9 cellular contexts compared by ENCODE assay signal in the genomic region with DNA sequence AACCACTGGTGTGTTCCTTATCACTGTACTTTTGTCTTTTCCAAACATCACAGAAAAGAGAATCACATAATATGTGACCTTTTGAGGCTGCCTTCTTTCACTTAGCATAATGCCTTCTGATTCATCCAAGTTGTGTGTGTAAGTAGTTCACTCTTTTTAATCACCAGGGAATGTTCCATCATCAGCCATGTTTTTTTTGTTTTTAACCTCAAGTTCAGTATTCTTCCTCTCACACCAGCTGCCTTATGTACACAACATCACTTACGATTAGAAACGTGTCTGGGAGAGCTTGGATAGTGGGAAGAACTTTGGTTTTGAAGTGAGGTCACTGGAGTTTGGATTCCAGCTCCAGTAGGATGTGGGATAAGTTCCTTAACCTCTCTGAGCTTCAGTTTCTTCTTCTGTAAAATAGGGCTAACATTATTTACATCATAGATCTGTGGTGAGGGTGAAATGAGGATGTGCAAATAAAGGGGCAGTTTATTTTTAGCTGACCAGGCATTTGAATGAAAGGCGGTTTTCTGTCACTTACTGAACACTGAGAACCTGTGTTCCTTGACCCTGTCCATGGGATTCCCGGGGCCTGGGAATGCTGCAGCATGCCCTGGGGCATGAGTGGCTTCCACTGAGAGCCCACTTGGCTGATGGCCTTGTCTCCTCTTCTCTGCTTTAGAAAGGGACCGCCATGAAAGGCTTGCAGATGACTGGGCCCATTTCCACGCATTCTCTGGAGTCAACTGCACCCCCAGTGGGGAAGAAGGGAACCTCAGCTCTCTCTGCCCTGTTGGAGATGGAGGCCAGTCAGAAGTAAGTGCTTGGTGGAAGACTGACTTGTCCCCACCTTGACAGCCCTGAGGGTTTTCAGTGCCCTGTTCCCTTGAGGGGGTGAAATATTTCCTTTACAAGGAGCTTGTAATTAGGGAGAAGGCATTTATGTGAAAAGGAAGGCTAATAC.
A peak's percentile ranks its signal among the peaks of the same experiment; 100 is the strongest.
DNase-seq lines count a peak whose midpoint lies in the region; ATAC-seq, FAIRE-seq and TF ChIP-seq lines count a peak whose summit lies in the region.
"Had no signal": no experiment of that assay in that cellular context is flagged by ENCODE, and none has a peak within 500 bp of the region (broad histone marks: within the 10 kb centered on the region; RNA-seq: fewer than 3 reads in every experiment).

No MANE protein-coding gene starts in this region.

- H3K27ac ChIP-seq in HepG2 (ENCODE audit: extremely low read length, insufficient read depth, low read length): no peak overlapping the region
- H3K27ac ChIP-seq in tibial artery: no peak overlapping the region

- H3K27ac Mint-ChIP-seq in activated T-helper 17 cell treated with anti-CD3 and anti-CD28 coated beads, Interleukin-2, amount 50 U/mL, for 72 hours: peak overlapping the region; percentile 28

- 86% methylated on average over 6 of the region's 6 CpGs for WGBS in HepG2 (ENCODE audit: low lambda C conversion rate)

- H3K4me3 ChIP-seq in HFF-Myc (replicated peaks; ENCODE audit: low read depth, low read length): no peak overlapping the region
- no peak overlapping the region for H3K4me3 ChIP-seq in HepG2 (replicated peaks in 1 of 3; ENCODE audit: insufficient read depth in 1 of 3, low read depth in 2 of 3, low read length in 3 of 3)
- no peak overlapping the region for H3K4me3 ChIP-seq in tibial artery

- POLR2A ChIA-PET in HepG2 (lab: Yijun Ruan, JAX): no interaction called here

- H3K36me3 ChIP-seq in HepG2 (replicated peaks in 1 of 2; ENCODE audit: control insufficient read depth in 1 of 2, insufficient read depth in 2 of 2, low read length in 2 of 2) (peaks cover 12 to 49% of the 10 kb centered on the region in 2 experiments; a peak in 4 of 5 replicates), tibial artery (peaks cover 69 to 97% (median 90%) of the 10 kb centered on the region in 3 donors)

- H3K4me1 Mint-ChIP-seq in activated T-helper 17 cell treated with anti-CD3 and anti-CD28 coated beads, Interleukin-2, amount 50 U/mL, for 72 hours: no peaks in the 10 kb centered on the region

- intact Hi-C loops in HepG2 (cut with micrococcal nuclease; ENCODE audit: unreplicated experiment): no loop called here
- intact Hi-C loops in tibial artery (cut with DNase I; ENCODE audit: low total_unique reads): no loop called here

- H3K4me1 ChIP-seq in HepG2 (ENCODE audit: insufficient read depth, low read length): no peaks in the 10 kb centered on the region
- H3K4me1 ChIP-seq in tibial artery: no peaks in the 10 kb centered on the region

- no TSS peak for BruUV-seq in HepG2 (replicated peaks; lab: Mats Ljungman, UMichigan)

- TF ChIP-seq EP300 in HepG2 (IDR thresholded peaks at IDR 0.05; ENCODE audit: low read depth in 2 of 2, low read length in 2 of 2) (no peak), HepG2 (CRISPR knock-in tag; IDR thresholded peaks at IDR 0.05; ENCODE audit: borderline replicate concordance) (no peak)

- H3K4me2 ChIP-seq in HepG2 (ENCODE audit: low read depth, low read length): no peak overlapping the region

- in situ Hi-C loops in HepG2 (cut with HindIII; ENCODE audit: extremely low pct_ligation_motif_present, low pct_unique_long_range_greater_than_20kb): no loop called here

- no peak overlapping the region for H2AFZ ChIP-seq in HepG2 (ENCODE audit: low read length)

- no peaks in the 10 kb centered on the region for H3K9me3 Mint-ChIP-seq in activated T-helper 17 cell treated with anti-CD3 and anti-CD28 coated beads, Interleukin-2, amount 50 U/mL, for 72 hours

- TF ChIP-seq RAD21 in HepG2 (CRISPR knock-in tag; IDR thresholded peaks at IDR 0.05): no peak

- no peaks in the 10 kb centered on the region for H3K79me2 ChIP-seq in HepG2 (ENCODE audit: insufficient read depth, low read length)

- no peaks in the 10 kb centered on the region for H3K27me3 ChIP-seq in HepG2 (ENCODE audit: control insufficient read depth in 1 of 2, insufficient read depth in 2 of 2, low read length in 2 of 2)
- no peaks in the 10 kb centered on the region for H3K27me3 ChIP-seq in tibial artery

- H3K36me3 Mint-ChIP-seq in activated T-helper 17 cell treated with anti-CD3 and anti-CD28 coated beads, Interleukin-2, amount 50 U/mL, for 72 hours (ENCODE audit: low read depth): peaks cover 87% of the 10 kb centered on the region

- H3K9ac ChIP-seq in HepG2 (ENCODE audit: insufficient read depth, low read depth, low read length): no peak overlapping the region

- no peak overlapping the region for H3K4me3 Mint-ChIP-seq in activated T-helper 17 cell treated with anti-CD3 and anti-CD28 coated beads, Interleukin-2, amount 50 U/mL, for 72 hours

- DNase-seq in ELR (ENCODE audit: low read depth) (peak; percentile 37), HFF-Myc (ENCODE audit: extremely low read depth, low read depth) (no peak), HepG2 (ENCODE audit: low spot score) (no peak), tibial artery (no peak), NCI-H510A (lab: John Stamatoyannopoulos, UW) (no peak), NCI-H1694 treated with DMSO at 0.1 percent for 48 hours (lab: John Stamatoyannopoulos, UW) (no peak)
- DNase-seq: effector memory CD4-positive, alpha-beta T cell had no signal

- CTCF ChIA-PET in HepG2 (lab: Yijun Ruan, JAX; ENCODE audit: low intra/inter-chr PET ratio, low total read pairs): no interaction called here

- no peaks in the 10 kb centered on the region for H3K9me3 ChIP-seq in HepG2 (ENCODE audit: low read length)
- no peaks in the 10 kb centered on the region for H3K9me3 ChIP-seq in tibial artery

- H4K20me1 ChIP-seq in HepG2 (ENCODE audit: insufficient read depth, low read length): no peaks in the 10 kb centered on the region

- no peak for TF ChIP-seq POLR2A in HepG2 (IDR thresholded peaks at IDR 0.05; ENCODE audit: insufficient read depth in 1 of 2, low read depth in 2 of 2, low read length in 2 of 2)

- no peaks in the 10 kb centered on the region for H3K27me3 Mint-ChIP-seq in activated T-helper 17 cell treated with anti-CD3 and anti-CD28 coated beads, Interleukin-2, amount 50 U/mL, for 72 hours

- ATAC-seq in activated T-helper 17 cell treated with anti-CD3 and anti-CD28 coated beads, Interleukin-2, amount 50 U/mL, for 72 hours (replicated peaks): peak; percentile 78
- ATAC-seq in HepG2: peak; percentile 71
- ATAC-seq in GM18520 (IDR thresholded peaks at IDR 0.05; ENCODE audit: unreplicated experiment): no peak

- peak; percentile 32 for FAIRE-seq in HepG2 (lab: Jason Lieb, UNC)

- peak; percentile 42 for TF ChIP-seq CTCF in HFF-Myc (IDR thresholded peaks at IDR 0.05; ENCODE audit: low read depth, low read length, missing control alignments)
- TF ChIP-seq CTCF in HepG2 (CRISPR knock-in tag; IDR thresholded peaks at IDR 0.05): peak; percentile 35
- TF ChIP-seq CTCF in tibial artery (IDR thresholded peaks at IDR 0.05): no peak

TF ChIP-seq in HepG2, 621 proteins besides CTCF, POLR2A, EP300 and RAD21 (continues in another document):
- no peak for TF ChIP-seq RFX5 (IDR thresholded peaks at IDR 0.05; ENCODE audit: low read depth, low read length)
- no peak for TF ChIP-seq CENPX (CRISPR knock-in tag; IDR thresholded peaks at IDR 0.05)
- no peak for TF ChIP-seq CCAR2 (optimal IDR thresholded peaks at IDR 0.05; ENCODE audit: low read depth, low read length)
- TF ChIP-seq ZNF768 (CRISPR knock-in tag; IDR thresholded peaks at IDR 0.05): no peak
- TF ChIP-seq ZNF10 (CRISPR knock-in tag; IDR thresholded peaks at IDR 0.05; ENCODE audit: borderline replicate concordance, low read depth): no peak
- TF ChIP-seq ZBTB7B (CRISPR knock-in tag; IDR thresholded peaks at IDR 0.05): no peak
- no peak for TF ChIP-seq PRMT3 (CRISPR knock-in tag; IDR thresholded peaks at IDR 0.05; ENCODE audit: borderline replicate concordance, low read depth)
- TF ChIP-seq, protein P1, sequence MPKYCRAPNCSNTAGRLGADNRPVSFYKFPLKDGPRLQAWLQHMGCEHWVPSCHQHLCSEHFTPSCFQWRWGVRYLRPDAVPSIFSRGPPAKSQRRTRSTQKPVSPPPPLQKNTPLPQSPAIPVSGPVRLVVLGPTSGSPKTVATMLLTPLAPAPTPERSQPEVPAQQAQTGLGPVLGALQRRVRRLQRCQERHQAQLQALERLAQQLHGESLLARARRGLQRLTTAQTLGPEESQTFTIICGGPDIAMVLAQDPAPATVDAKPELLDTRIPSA (CRISPR knock-in tag; IDR thresholded peaks at IDR 0.05; ENCODE audit: borderline replicate concordance): no peak
- TF ChIP-seq, protein P2, sequence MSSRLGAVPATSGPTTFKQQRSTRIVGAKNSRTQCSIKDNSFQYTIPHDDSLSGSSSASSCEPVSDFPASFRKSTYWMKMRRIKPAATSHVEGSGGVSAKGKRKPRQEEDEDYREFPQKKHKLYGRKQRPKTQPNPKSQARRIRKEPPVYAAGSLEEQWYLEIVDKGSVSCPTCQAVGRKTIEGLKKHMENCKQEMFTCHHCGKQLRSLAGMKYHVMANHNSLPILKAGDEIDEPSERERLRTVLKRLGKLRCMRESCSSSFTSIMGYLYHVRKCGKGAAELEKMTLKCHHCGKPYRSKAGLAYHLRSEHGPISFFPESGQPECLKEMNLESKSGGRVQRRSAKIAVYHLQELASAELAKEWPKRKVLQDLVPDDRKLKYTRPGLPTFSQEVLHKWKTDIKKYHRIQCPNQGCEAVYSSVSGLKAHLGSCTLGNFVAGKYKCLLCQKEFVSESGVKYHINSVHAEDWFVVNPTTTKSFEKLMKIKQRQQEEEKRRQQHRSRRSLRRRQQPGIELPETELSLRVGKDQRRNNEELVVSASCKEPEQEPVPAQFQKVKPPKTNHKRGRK (CRISPR knock-in tag; IDR thresholded peaks at IDR 0.05): no peak
- no peak for TF ChIP-seq RARA (CRISPR knock-in tag; IDR thresholded peaks at IDR 0.05)
- TF ChIP-seq, protein P3, sequence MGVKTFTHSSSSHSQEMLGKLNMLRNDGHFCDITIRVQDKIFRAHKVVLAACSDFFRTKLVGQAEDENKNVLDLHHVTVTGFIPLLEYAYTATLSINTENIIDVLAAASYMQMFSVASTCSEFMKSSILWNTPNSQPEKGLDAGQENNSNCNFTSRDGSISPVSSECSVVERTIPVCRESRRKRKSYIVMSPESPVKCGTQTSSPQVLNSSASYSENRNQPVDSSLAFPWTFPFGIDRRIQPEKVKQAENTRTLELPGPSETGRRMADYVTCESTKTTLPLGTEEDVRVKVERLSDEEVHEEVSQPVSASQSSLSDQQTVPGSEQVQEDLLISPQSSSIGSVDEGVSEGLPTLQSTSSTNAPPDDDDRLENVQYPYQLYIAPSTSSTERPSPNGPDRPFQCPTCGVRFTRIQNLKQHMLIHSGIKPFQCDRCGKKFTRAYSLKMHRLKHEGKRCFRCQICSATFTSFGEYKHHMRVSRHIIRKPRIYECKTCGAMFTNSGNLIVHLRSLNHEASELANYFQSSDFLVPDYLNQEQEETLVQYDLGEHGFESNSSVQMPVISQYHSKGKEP (CRISPR knock-in tag; IDR thresholded peaks at IDR 0.05): no peak
- TF ChIP-seq ZNF782 (CRISPR knock-in tag; IDR thresholded peaks at IDR 0.05; ENCODE audit: borderline replicate concordance): no peak
- TF ChIP-seq SRSF1 (optimal IDR thresholded peaks at IDR 0.05; ENCODE audit: low read depth, low read length): no peak
- no peak for TF ChIP-seq RBM39 (IDR thresholded peaks at IDR 0.05; ENCODE audit: low read depth, low read length, poor library complexity, severe bottlenecking)
- peak; percentile 24 to 76; a peak in 2 of 4 replicates for TF ChIP-seq MAFK (conservative IDR thresholded peaks at IDR 0.05 in 1 of 2, IDR thresholded peaks at IDR 0.05 in 1 of 2; ENCODE audit: low read length in 2 of 2)

Comparison
In these comparisons a context has a peak if more than half of its experiments do, and no peak if none do; other contexts are left out.
1. CTCF ChIP-seq: peak in HFF-Myc (single experiment) and HepG2 (single experiment); none in tibial artery (0 of 2).